Comparison of ENCODE assay signal across 28 cellular contexts in genomic region chr9:91006046-91006445, GRCh38.
"Had no signal": no experiment of that assay in that cellular context is flagged by ENCODE, and none has a peak within 500 bp of the region (broad histone marks: within the 10 kb centered on the region; RNA-seq: fewer than 3 reads in every experiment).

No MANE protein-coding gene starts in this region.

- H3K27ac Mint-ChIP-seq: activated CD4-positive, alpha-beta memory T cell treated with anti-CD3 and anti-CD28 coated beads, Interleukin-2, amount 10 ng/mL, durations not matched to agents 7 days and 5 days; activated CD4-positive, alpha-beta T cell treated with anti-CD3 and anti-CD28 coated beads for 36 hours; activated naive CD4-positive, alpha-beta T cell treated with anti-CD3 and anti-CD28 coated beads, Interleukin-2, amount 50 U/mL, for 24 hours; activated T-cell treated with anti-CD3 and anti-CD28 coated beads, Interleukin-2, amount 50 U/mL, for 72 hours; activated T-helper 2 cell treated with anti-CD3 and anti-CD28 coated beads, Interferon-gamma antibody, Interleukin-2, Interleukin-4, amounts not matched to agents 10 μg/mL and 5 μg/mL and 100 μg/mL, durations not matched to agents 14 hours and 24 hours and 36 hours; IgD-negative memory B cell; T-cell had no signal

- H3K4me3 Mint-ChIP-seq: activated CD4-positive, alpha-beta memory T cell treated with anti-CD3 and anti-CD28 coated beads, Interleukin-2, amount 10 ng/mL, durations not matched to agents 7 days and 5 days; activated CD4-positive, alpha-beta T cell treated with anti-CD3 and anti-CD28 coated beads for 36 hours; activated naive CD4-positive, alpha-beta T cell treated with anti-CD3 and anti-CD28 coated beads, Interleukin-2, amount 50 U/mL, for 24 hours; activated T-cell treated with anti-CD3 and anti-CD28 coated beads, Interleukin-2, amount 50 U/mL, for 72 hours; IgD-negative memory B cell; T-cell had no signal

- DNase-seq: activated CD4-positive, alpha-beta memory T cell treated with anti-CD3 and anti-CD28 coated beads, Interleukin-2, amount 10 ng/mL, durations not matched to agents 7 days and 5 days; activated CD4-positive, alpha-beta T cell treated with anti-CD3 and anti-CD28 coated beads for 36 hours; activated CD4-positive, alpha-beta T cell treated with anti-CD3 and anti-CD28 coated beads, Interleukin-2, amount 50 U/mL, for 1 hour; activated T-cell treated with anti-CD3 and anti-CD28 coated beads, Interleukin-2, amount 50 U/mL, for 72 hours; aorta; central memory CD4-positive, alpha-beta T cell; KG1; NCI-H1092; NCI-H1417 treated with DMSO at 0.1 percent for 48 hours; NCI-H1694; NCI-H2029; NCI-H2107; NCI-H2171 treated with DMSO at 0.1 percent for 48 hours; NCI-H226; NCI-H526; NCI-H774; SIG-M5; T-cell; T-helper 2 cell; T1000; WERI-Rb-1 had no signal

- H3K27me3 ChIP-seq: breast epithelium had no signal

- H3K9me3 ChIP-seq: breast epithelium had no signal

- H3K36me3 Mint-ChIP-seq: activated naive CD4-positive, alpha-beta T cell treated with anti-CD3 and anti-CD28 coated beads, Interleukin-2, amount 50 U/mL, for 24 hours; T-cell had no signal

- H3K9me3 Mint-ChIP-seq: activated naive CD4-positive, alpha-beta T cell treated with anti-CD3 and anti-CD28 coated beads, Interleukin-2, amount 50 U/mL, for 24 hours; activated T-helper 2 cell treated with anti-CD3 and anti-CD28 coated beads, Interferon-gamma antibody, Interleukin-2, Interleukin-4, amounts not matched to agents 10 μg/mL and 5 μg/mL and 100 μg/mL, durations not matched to agents 14 hours and 24 hours and 36 hours; IgD-negative memory B cell; T-cell had no signal

- H3K27ac ChIP-seq: breast epithelium, SK-N-MC, WERI-Rb-1 had no signal

- H3K27me3 Mint-ChIP-seq: activated CD4-positive, alpha-beta T cell treated with anti-CD3 and anti-CD28 coated beads for 36 hours; activated naive CD4-positive, alpha-beta T cell treated with anti-CD3 and anti-CD28 coated beads, Interleukin-2, amount 50 U/mL, for 24 hours; IgD-negative memory B cell; T-cell had no signal

- H3K4me1 ChIP-seq: breast epithelium had no signal

- H3K36me3 ChIP-seq: breast epithelium, WERI-Rb-1 had no signal

- H3K4me1 Mint-ChIP-seq: activated naive CD4-positive, alpha-beta T cell treated with anti-CD3 and anti-CD28 coated beads, Interleukin-2, amount 50 U/mL, for 24 hours; T-cell had no signal

- ATAC-seq: activated CD4-positive, alpha-beta T cell treated with anti-CD3 and anti-CD28 coated beads for 36 hours; activated T-cell treated with anti-CD3 and anti-CD28 coated beads, Interleukin-2, amount 50 U/mL, for 72 hours; T-cell had no signal

- FAIRE-seq: RCC 7860, TTC549 had no signal

- H3K4me3 ChIP-seq: breast epithelium, SK-N-MC had no signal
